11 cellular contexts compared by ENCODE assay signal in genomic region chr2:20421988-20422678, GRCh38. TPM values are rescaled to one million over a fixed set of nuclear protein-coding genes. Genes with fewer than 3 reads are reported as not detected.
DNase-seq lines count a peak whose midpoint lies in the region; ATAC-seq and TF ChIP-seq lines count a peak whose summit lies in the region.
"Had no signal": no experiment of that assay in that cellular context is flagged by ENCODE, and none has a peak within 500 bp of the region (broad histone marks: within the 10 kb centered on the region; RNA-seq: fewer than 3 reads in every experiment).

No MANE protein-coding gene starts in this region.

- H3K36me3 ChIP-seq in PC-9 (ENCODE audit: low read depth), result no peaks in the 10 kb centered on the region
- H3K36me3 ChIP-seq in neutrophil, result no peaks in the 10 kb centered on the region
- H3K36me3 ChIP-seq in Caco-2 (ENCODE audit: control insufficient read depth, insufficient read depth, low read length), result no peaks in the 10 kb centered on the region

- H3K9me3 ChIP-seq in PC-9 (ENCODE audit: insufficient read depth, low read depth), result no peaks in the 10 kb centered on the region
- no peaks in the 10 kb centered on the region for H3K9me3 ChIP-seq in neutrophil
- no peaks in the 10 kb centered on the region for H3K9me3 ChIP-seq in Caco-2

- no peak overlapping the region for H3K27ac Mint-ChIP-seq in Caco-2 (ENCODE audit: unreplicated experiment)

- H3K4me2 ChIP-seq in PC-9, result no peak overlapping the region

- H2AFZ ChIP-seq in PC-9, result no peak overlapping the region

- 0 out of 2 replicates have a peak, but pooled peaks cover 16% of the 10 kb centered on the region for H3K4me1 ChIP-seq in PC-9 (replicated peaks; ENCODE audit: insufficient read depth)
- H3K4me1 ChIP-seq in neutrophil (ENCODE audit: control insufficient read depth in 1 of 2, insufficient read depth in 1 of 2, low read depth in 1 of 2, low read length in 1 of 2), result peaks cover 39 to 51% of the 10 kb centered on the region in 2 experiments
- no peaks in the 10 kb centered on the region for H3K4me1 ChIP-seq in Caco-2

- H3K36me3 Mint-ChIP-seq in Caco-2 (ENCODE audit: insufficient read depth, unreplicated experiment), result no peaks in the 10 kb centered on the region

- H3K79me2 ChIP-seq in PC-9 (ENCODE audit: low read depth), result no peaks in the 10 kb centered on the region

- no peak for TF ChIP-seq CTCF in AG04449 (IDR thresholded peaks at IDR 0.05; ENCODE audit: insufficient read depth, low read length, missing control alignments)
- no peak for TF ChIP-seq CTCF in PC-9 (conservative IDR thresholded peaks at IDR 0.05)
- no peak for TF ChIP-seq CTCF in fibroblast of pulmonary artery (IDR thresholded peaks at IDR 0.05; ENCODE audit: low read length, missing control alignments)
- TF ChIP-seq CTCF in neutrophil (IDR thresholded peaks at IDR 0.05), result no peak
- no peak for TF ChIP-seq CTCF in Caco-2 (IDR thresholded peaks at IDR 0.05; ENCODE audit: insufficient read depth in 1 of 2, low read depth in 1 of 2, low read length in 1 of 2, severe bottlenecking in 1 of 2, unreplicated experiment in 1 of 2)

- no peaks in the 10 kb centered on the region for H4K20me1 ChIP-seq in PC-9 (ENCODE audit: insufficient read depth)

- CTCF ChIA-PET in AG04449 (lab: Yijun Ruan, JAX) (interaction anchor here (0.7 to 16.6 kb wide), 13 partner anchors 9 to 228 kb away, joined by 3 to 335 read pairs (median 6); partner anchors contain the start of gene HS1BP3), PC-9 (lab: Charles Lee) (interaction anchor here (0.6 to 1.7 kb wide), 6 partner anchors 11 to 228 kb away, joined by 3 to 8 read pairs (median 4); partner anchors contain the start of genes HS1BP3 and RHOB), Caco-2 (lab: Charles Lee) (interaction anchor here (0.6 to 1.6 kb wide), 4 partner anchors 11 to 233 kb away, joined by 3 to 7 read pairs (median 6); no protein-coding TSS in a partner anchor)

- H3K4me3 Mint-ChIP-seq in Caco-2 (ENCODE audit: unreplicated experiment), result no peak overlapping the region

- POLR2A ChIA-PET in AG04449 (lab: Yijun Ruan, JAX) (interaction anchor here (1.2 to 8.3 kb wide), 2 partner anchors 11 to 25 kb away, joined by 3 to 113 read pairs; partner anchors contain the start of gene RHOB), PC-9 (lab: Charles Lee; ENCODE audit: unreplicated experiment) (interaction anchor here (0.5 to 1.0 kb wide), 4 partner anchors 10 to 1658 kb away, joined by 3 to 8 read pairs (median 4); partner anchors contain the start of gene RHOB), Caco-2 (lab: Charles Lee) (interaction anchor here (0.8 kb wide), 1 partner anchor 24 kb away, joined by 3 read pairs; no protein-coding TSS in a partner anchor)

- intact Hi-C loops in PC-9 (cut with micrococcal nuclease; ENCODE audit: unreplicated experiment) (no loop called here), Caco-2 (cut with micrococcal nuclease; ENCODE audit: unreplicated experiment) (no loop called here)

- H3K9me2 ChIP-seq in PC-9 (ENCODE audit: insufficient read depth), result no peaks in the 10 kb centered on the region

- no peaks in the 10 kb centered on the region for H3K27me3 Mint-ChIP-seq in Caco-2 (ENCODE audit: insufficient read depth, unreplicated experiment)

- no peaks in the 10 kb centered on the region for H3K9me3 Mint-ChIP-seq in Caco-2 (ENCODE audit: unreplicated experiment)
- H3K9me3 Mint-ChIP-seq: IgD-negative memory B cell had no signal

- no peak for ATAC-seq in HG03175 (IDR thresholded peaks at IDR 0.05; ENCODE audit: unreplicated experiment)

- H3K27me3 ChIP-seq in PC-9 (ENCODE audit: insufficient read depth, low read depth) (no peaks in the 10 kb centered on the region), neutrophil (no peaks in the 10 kb centered on the region), Caco-2 (replicated peaks; ENCODE audit: control insufficient read depth, insufficient read depth, low read length) (no peaks in the 10 kb centered on the region)

- no peaks in the 10 kb centered on the region; the same call in 1 of the 2 replicates for H3F3A ChIP-seq in PC-9 (ENCODE audit: insufficient read depth, low read depth)

- BruUV-seq in PC-9 (replicated peaks; lab: Mats Ljungman, UMichigan) (no TSS peak), Caco-2 (replicated peaks; lab: Mats Ljungman, UMichigan) (no TSS peak)

- DNase-seq in AG04449 (ENCODE audit: low read depth, low spot score), result peak; percentile 38
- peak; percentile 73 to 87 for DNase-seq in PC-9
- peak; percentile 91 for DNase-seq in fibroblast of pulmonary artery (ENCODE audit: low read depth)
- DNase-seq in Caco-2, result no peak
- DNase-seq in MV-4-11 (lab: John Stamatoyannopoulos, UW), result no peak
- no peak for DNase-seq in HuH-7 (ENCODE audit: low spot score)
- DNase-seq: amniotic stem cell had no signal

- no peaks in the 10 kb centered on the region for H3K4me1 Mint-ChIP-seq in Caco-2 (ENCODE audit: low read depth, unreplicated experiment)

- H3K27ac ChIP-seq in PC-9 (no peak overlapping the region), neutrophil (peak overlapping the region; percentile 94)
- H3K27ac ChIP-seq: C4-2B had no signal

- H3K4me3 ChIP-seq in AG04449 (ENCODE audit: low read depth, low read length), result no peak overlapping the region
- no peak overlapping the region for H3K4me3 ChIP-seq in PC-9
- H3K4me3 ChIP-seq in fibroblast of pulmonary artery (replicated peaks; ENCODE audit: low read depth, low read length), result no peak overlapping the region
- H3K4me3 ChIP-seq in neutrophil (ENCODE audit: low read depth in 1 of 2, low read length in 1 of 2), result no peak overlapping the region
- H3K4me3 ChIP-seq in Caco-2 (ENCODE audit: low read depth, low read length), result no peak overlapping the region

RNA-seq across cellular contexts. Expression of gene RHOB, which starts 24.7 kb away (rescaled TPM):
- total RNA-seq in PC-9 (2021) (39.3 and 44.4 TPM in 2 replicates), Caco-2 (2022) (20.8 and 24.1 TPM in 2 replicates)

Comparison
In these comparisons a context has a peak if more than half of its experiments do, and no peak if none do; other contexts are left out.
1. DNase-seq: peak in AG04449 (single experiment), PC-9 (2 of 2) and fibroblast of pulmonary artery (single experiment); none in Caco-2 (0 of 2), MV-4-11 (single experiment) and HuH-7 (single experiment).